Comparison of ENCODE assay signal across 28 cellular contexts in genomic region chr3:125207507-125207906, GRCh38. TPM values are rescaled to one million over a fixed set of nuclear protein-coding genes. Genes with fewer than 3 reads are reported as not detected.
DNase-seq lines count a peak whose midpoint lies in the region; ATAC-seq, FAIRE-seq and TF ChIP-seq lines count a peak whose summit lies in the region.
"Had no signal": no experiment of that assay in that cellular context is flagged by ENCODE, and none has a peak within 500 bp of the region (broad histone marks: within the 10 kb centered on the region; RNA-seq: fewer than 3 reads in every experiment).

No MANE protein-coding gene starts in this region.

- no peak for TF ChIP-seq EP300 in K562 (IDR thresholded peaks at IDR 0.05; ENCODE audit: low read length)

- intact Hi-C loops in K562 (cut with micrococcal nuclease) = no loop called here
- intact Hi-C loops in left colon (cut with DNase I, micrococcal nuclease) = no loop called here
- intact Hi-C loops in prostate gland (cut with DNase I) = no loop called here

- TF ChIP-seq CTCF in K562 (IDR thresholded peaks at IDR 0.05 in 2 of 3, conservative IDR thresholded peaks at IDR 0.05 in 1 of 3; ENCODE audit: insufficient read depth in 2 of 3, low read depth in 1 of 3, low read length in 3 of 3) = no peak
- TF ChIP-seq CTCF in prostate gland (IDR thresholded peaks at IDR 0.05) = no peak

- no peaks in the 10 kb centered on the region for H3K79me2 ChIP-seq in K562 (ENCODE audit: control insufficient read depth, insufficient read depth, low read length)

- in situ Hi-C loops in K562 (cut with MboI) = no loop called here

- peak overlapping the region; percentile 45; the same call in 1 of the 2 replicates for H2AFZ ChIP-seq in K562 (ENCODE audit: low read depth, low read length)

- H3K27ac ChIP-seq in K562 (ENCODE audit: extremely low read depth, low read depth, low read length) (no peak overlapping the region), prostate gland (peak overlapping the region in 1 of 2 donors; percentile 39)
- H3K27ac ChIP-seq: 22Rv1, sigmoid colon had no signal

- H3K4me3 ChIP-seq in K562 = no peak overlapping the region
- no peak overlapping the region for H3K4me3 ChIP-seq in prostate gland
- H3K4me3 ChIP-seq: esophagus squamous epithelium, sigmoid colon had no signal

- peaks cover 0 to 4% of the 10 kb centered on the region in 2 experiments; a peak in 2 of 5 replicates for H3K4me1 ChIP-seq in K562 (replicated peaks in 1 of 2; ENCODE audit: control insufficient read depth in 2 of 2, insufficient read depth in 2 of 2, low read length in 2 of 2)
- H3K4me1 ChIP-seq in prostate gland (replicated peaks) = no peaks in the 10 kb centered on the region

- FAIRE-seq in K562 (lab: Jason Lieb, UNC) = no peak
- FAIRE-seq: frontal cortex, H1 had no signal

- no peaks in the 10 kb centered on the region for H3K9me3 ChIP-seq in K562 (replicated peaks; ENCODE audit: control insufficient read depth, insufficient read depth, low read depth, low read length)
- no peaks in the 10 kb centered on the region for H3K9me3 ChIP-seq in prostate gland
- H3K9me3 ChIP-seq: esophagus squamous epithelium had no signal

- CTCF ChIA-PET in K562 (lab: Yijun Ruan, JAX; ENCODE audit: low intra/inter-chr PET ratio) = no interaction called here

- BruUV-seq in K562 (replicated peaks; lab: Mats Ljungman, UMichigan) = no TSS peak

- no peak overlapping the region for H3K9ac ChIP-seq in K562 (ENCODE audit: insufficient read depth in 1 of 2, low read depth in 2 of 2, low read length in 2 of 2)

- H3K36me3 ChIP-seq in K562 (ENCODE audit: control insufficient read depth, insufficient read depth, low read length) (no peaks in the 10 kb centered on the region), prostate gland (no peaks in the 10 kb centered on the region)
- H3K36me3 ChIP-seq: esophagus squamous epithelium, sigmoid colon had no signal

- ATAC-seq in K562 = no peak
- peak; percentile 71 for ATAC-seq in left colon
- ATAC-seq: CD8-positive, alpha-beta T cell; left ventricle myocardium superior; PC-3; Right ventricle myocardium inferior had no signal

- POLR2A ChIA-PET in K562 (lab: Yijun Ruan, JAX) = no interaction called here

- H3K4me2 ChIP-seq in K562 (ENCODE audit: insufficient read depth, low read length) = no peak overlapping the region

- no peaks in the 10 kb centered on the region for H3K9me1 ChIP-seq in K562 (ENCODE audit: control insufficient read depth, insufficient read depth, low read length)

- TF ChIP-seq POLR2A in K562 (conservative IDR thresholded peaks at IDR 0.05) = no peak
- no peak for TF ChIP-seq POLR2A in prostate gland (IDR thresholded peaks at IDR 0.05)

- WGBS in K562 (ENCODE audit: insufficient coverage, low coverage, missing lambda C conversion rate) = 12% methylated on average over 7 of the region's 7 CpGs
- 56% methylated on average over 7 of the region's 7 CpGs for WGBS in prostate gland

- no peak for TF ChIP-seq RAD21 in K562 (CRISPR knock-in tag; conservative IDR thresholded peaks at IDR 0.05 in 1 of 2, IDR thresholded peaks at IDR 0.05 in 1 of 2)

- no peaks in the 10 kb centered on the region for H4K20me1 ChIP-seq in K562 (replicated peaks; ENCODE audit: control insufficient read depth, insufficient read depth, low read length)

- H3K27me3 ChIP-seq in K562 (ENCODE audit: control insufficient read depth in 2 of 2, insufficient read depth in 2 of 2, low read length in 2 of 2) = no peaks in the 10 kb centered on the region
- H3K27me3 ChIP-seq in prostate gland (replicated peaks; ENCODE audit: insufficient read depth) = no peaks in the 10 kb centered on the region

- DNase-seq in NCI-H1694 treated with DMSO at 0.1 percent for 48 hours (lab: John Stamatoyannopoulos, UW) (peak; percentile 5), NCI-H1694 (lab: John Stamatoyannopoulos, UW) (no peak), K562 (ENCODE audit: extremely low read depth in 1 of 4, low spot score in 3 of 4) (no peak), left colon (no peak), prostate gland (ENCODE audit: low spot score) (peak; percentile 33), AG20443 (ENCODE audit: low spot score) (no peak)
- no peak for DNase-seq in activated T-cell treated with anti-CD3 and anti-CD28 coated beads, Interleukin-2, amount 50 U/mL, for 1 hour
- no peak for DNase-seq in stimulated activated CD4-positive, alpha-beta T cell treated with anti-CD3 and anti-CD28 coated beads, Interleukin-4, amount 100 ng/mL, for 24 hours
- DNase-seq: activated CD4-positive, alpha-beta memory T cell treated with anti-CD3 and anti-CD28 coated beads for 36 hours; activated gamma-delta T cell; DMS79 treated with DMSO at 0.1 percent for 48 hours; effector memory CD4-positive, alpha-beta T cell; esophagus squamous epithelium; hippocampal formation; immature natural killer cell; Kasumi-1; left ventricle myocardium superior; NCI-H187; NCI-H748 treated with DMSO at 0.1 percent for 48 hours; nephron progenitor cell; posterior cingulate gyrus; sigmoid colon had no signal

TF ChIP-seq in K562, 482 proteins besides CTCF, POLR2A, EP300 and RAD21:
- TF ChIP-seq SRSF3 (IDR thresholded peaks at IDR 0.05; ENCODE audit: insufficient read depth, low read length) = no peak
- no peak for TF ChIP-seq PKNOX1 (IDR thresholded peaks at IDR 0.05)

RNA-seq across cellular contexts. Expression of gene SLC12A8, which starts 5.0 kb away (rescaled TPM):
- 0.81 and 1.1 TPM in 2 replicates for total RNA-seq in K562 (2011; cell fraction: chromatin; rRNA removed; ENCODE audit: low replicate concordance)
- 0.33 and 1.2 TPM in 2 replicates for total RNA-seq in K562 (2011; cell fraction: nucleolus; rRNA removed)
- 0.95 TPM in 1 of 2 replicates, not detected in the other for total RNA-seq in K562 (2011; cell fraction: nucleoplasm; rRNA removed)
- total RNA-seq in K562 (2014; rRNA removed) = not detected in 2 replicates
- total RNA-seq in K562 (2014; rRNA removed; fragmentation: Illumina TruSeq; extraction: Trizol) = 0.11 TPM in 1 of 2 replicates, not detected in the other
- not detected in 2 replicates for total RNA-seq in K562 (2015; rRNA removed; fragmentation: Illumina TruSeq; extraction: Trizol)
- total RNA-seq in K562 (2021) = 0.33 TPM in 1 of 2 replicates, not detected in the other
- polyA plus RNA-seq in K562 (2011; rRNA removed) = 0.12 TPM in 1 of 2 replicates, not detected in the other
- 0.18 and 0.24 TPM in 2 replicates for polyA plus RNA-seq in K562 (2011; cell fraction: cytosol; rRNA removed)
- 0.07 and 0.38 TPM in 2 replicates for polyA plus RNA-seq in K562 (2011; cell fraction: nucleus; rRNA removed)
- polyA plus RNA-seq in K562 (2012) = 0.05 and 0.97 TPM in 2 replicates
- polyA plus RNA-seq in K562 (2014; fragmentation: Illumina TruSeq; extraction: Trizol) = 0.04 and 0.24 TPM in 2 replicates
- polyA plus RNA-seq in K562 (2014; fragmentation: Nextera tagmentation; extraction: Ambion mirVana) = under 1 TPM in 1 of 2 experiments, not detected in 1; 0.04 TPM
- 0.09 TPM in 1 of 2 replicates, not detected in the other for polyA plus RNA-seq in K562 (2014; rRNA removed)
- 0.09 TPM in 1 of 2 replicates, not detected in the other for polyA minus RNA-seq in K562 (2011; rRNA and poly(A)+ RNA removed)
- not detected in 2 replicates for polyA minus RNA-seq in K562 (2011; cell fraction: cytosol; rRNA and poly(A)+ RNA removed)
- polyA minus RNA-seq in K562 (2011; cell fraction: nucleus; rRNA and poly(A)+ RNA removed) = not detected in 2 replicates
- 10 to 100 TPM; 18.4 to 23.7 TPM for total RNA-seq in left colon
- 10 to 100 TPM in 1 of 2 donors, 1 to 10 TPM in 1; 6.5 to 16.4 TPM for total RNA-seq in prostate gland
- total RNA-seq: CD8-positive, alpha-beta T cell had no signal

Comparison
In these comparisons a context has a peak if more than half of its experiments do, and no peak if none do; other contexts are left out.
1. DNase-seq: peak in NCI-H1694 treated with DMSO at 0.1 percent for 48 hours (single experiment) and prostate gland (single experiment); none in NCI-H1694 (single experiment), K562 (0 of 4), left colon (0 of 2), activated T-cell treated with anti-CD3 and anti-CD28 coated beads, Interleukin-2, amount 50 U/mL, for 1 hour (single experiment), AG20443 (single experiment) and stimulated activated CD4-positive, alpha-beta T cell treated with anti-CD3 and anti-CD28 coated beads, Interleukin-4, amount 100 ng/mL, for 24 hours (single experiment).